Comparison of ENCODE assay signal across 8 cellular contexts in genomic region chr6:136788069-136788902, GRCh38. TPM values are rescaled to one million over a fixed set of nuclear protein-coding genes. Genes with fewer than 3 reads are reported as not detected.
A peak's percentile ranks its signal among the peaks of the same experiment; 100 is the strongest.
DNase-seq lines count a peak whose midpoint lies in the region; ATAC-seq and TF ChIP-seq lines count a peak whose summit lies in the region.

No MANE protein-coding gene starts in this region.

- H3K36me3 Mint-ChIP-seq in central memory CD8-positive, alpha-beta T cell (ENCODE audit: insufficient read depth), result peaks cover 22% of the 10 kb centered on the region

- H3K9me3 Mint-ChIP-seq in central memory CD8-positive, alpha-beta T cell, result no peaks in the 10 kb centered on the region

- H3K27me3 Mint-ChIP-seq in central memory CD8-positive, alpha-beta T cell, result no peaks in the 10 kb centered on the region

- peak overlapping the region; percentile 68 for H3K4me3 Mint-ChIP-seq in central memory CD8-positive, alpha-beta T cell

- peaks cover 72% of the 10 kb centered on the region for H3K4me1 Mint-ChIP-seq in central memory CD8-positive, alpha-beta T cell

- peak overlapping the region; percentile 87 for H3K27ac Mint-ChIP-seq in central memory CD8-positive, alpha-beta T cell (ENCODE audit: low read depth)

- no peak for TF ChIP-seq CTCF in GM12864 (IDR thresholded peaks at IDR 0.05; ENCODE audit: low read depth, low read length, missing control alignments)

- DNase-seq in GM12864 (ENCODE audit: low read depth) (no peak), NOMO-1 treated with dmso at 0.1 percent for 144 hours (lab: John Stamatoyannopoulos, UW; ENCODE audit: unreplicated experiment) (peak; percentile 34), renal cortical epithelial cell (ENCODE audit: low read depth) (peak; percentile 86), HUDEP-2 (lab: John Stamatoyannopoulos, UW; ENCODE audit: unreplicated experiment in 76 of 76) (no peak), SJCRH30 (no peak), SHP77 treated with DMSO at 0.1 percent for 48 hours (lab: John Stamatoyannopoulos, UW) (no peak)
- DNase-seq in central memory CD8-positive, alpha-beta T cell (ENCODE audit: low spot score in 2 of 2), result no peak

- no peak overlapping the region for H3K27ac ChIP-seq in SJCRH30

- no peak for ATAC-seq in central memory CD8-positive, alpha-beta T cell (replicated peaks; ENCODE audit: extremely low read depth, poor library complexity, severe bottlenecking)
- no peak for ATAC-seq in HG03354 (IDR thresholded peaks at IDR 0.05; ENCODE audit: poor library complexity, severe bottlenecking, unreplicated experiment)

- peaks cover 8% of the 10 kb centered on the region for H3K4me1 ChIP-seq in SJCRH30

- no peaks in the 10 kb centered on the region for H3K27me3 ChIP-seq in SJCRH30

- H3K36me3 ChIP-seq in SJCRH30, result no peaks in the 10 kb centered on the region

- H3K9me3 ChIP-seq in SJCRH30 (replicated peaks), result no peaks in the 10 kb centered on the region

- H3K4me3 ChIP-seq in GM12864 (ENCODE audit: low read depth, low read length), result peak overlapping the region; percentile 94; the same call in 1 of the 2 replicates
- H3K4me3 ChIP-seq in SJCRH30, result no peak overlapping the region

RNA-seq across cellular contexts. Expression of gene MAP3K5, which starts 4.0 kb away (rescaled TPM):
- 21.6 and 21.7 TPM in 2 replicates for total RNA-seq in renal cortical epithelial cell
- total RNA-seq in SJCRH30 (2014; rRNA removed; shearing (Covaris generic)), result 15.2 and 15.9 TPM in 2 replicates

RNA-seq across cellular contexts. Expression of gene PEX7, which starts 34.1 kb away (rescaled TPM):
- 12.3 and 15.2 TPM in 2 replicates for total RNA-seq in renal cortical epithelial cell
- 3.6 and 3.9 TPM in 2 replicates for total RNA-seq in SJCRH30 (2014; rRNA removed; shearing (Covaris generic))

Comparison
In these comparisons a context has a peak if more than half of its experiments do, and no peak if none do; other contexts are left out.
1. DNase-seq: peak in NOMO-1 treated with dmso at 0.1 percent for 144 hours (single experiment) and renal cortical epithelial cell (single experiment); none in GM12864 (single experiment), central memory CD8-positive, alpha-beta T cell (0 of 2), HUDEP-2 (0 of 76), SJCRH30 (0 of 2) and SHP77 treated with DMSO at 0.1 percent for 48 hours (single experiment).